25 cellular contexts compared by ENCODE assay signal in the genomic region with DNA sequence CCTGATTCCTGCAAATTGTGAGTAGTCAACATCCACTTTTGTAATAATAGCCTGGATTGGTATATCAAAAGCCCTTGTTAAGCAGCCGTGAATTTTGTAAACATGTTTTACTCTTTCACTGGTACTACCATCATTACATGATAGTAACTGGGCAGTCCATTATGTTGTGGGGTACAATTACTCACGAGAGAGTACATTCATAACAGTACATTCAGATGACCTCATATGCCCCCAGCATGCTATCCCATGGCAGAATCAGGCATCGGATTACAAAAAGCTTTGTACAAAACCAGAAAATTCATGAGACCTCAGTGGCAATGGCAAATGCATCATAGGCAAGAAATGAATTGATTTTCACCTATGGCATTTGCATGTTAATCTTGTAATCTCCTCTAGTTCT.
DNase-seq lines count a peak whose midpoint lies in the region; ATAC-seq and TF ChIP-seq lines count a peak whose summit lies in the region.
"Had no signal": no experiment of that assay in that cellular context is flagged by ENCODE, and none has a peak within 500 bp of the region (broad histone marks: within the 10 kb centered on the region; RNA-seq: fewer than 3 reads in every experiment).

No MANE protein-coding gene starts in this region.

- H3K9me3 Mint-ChIP-seq in Calu3 (ENCODE audit: low read depth, unreplicated experiment) (no peaks in the 10 kb centered on the region), MCF 10A (ENCODE audit: unreplicated experiment) (no peaks in the 10 kb centered on the region)
- H3K9me3 Mint-ChIP-seq: T-helper 1 cell treated with Interleukin-12 subunit alpha and Interleukin-12 subunit beta and Interleukin-4 antibody, amounts not matched to agents 30 μg/mL and 1 μg/mL, for 36 hours had no signal

- peak; percentile 20 for DNase-seq in GM23248
- DNase-seq in M059J (ENCODE audit: low read depth), result peak; percentile 87
- no peak for DNase-seq in RWPE2 (ENCODE audit: low spot score)
- peak; percentile 77 to 85 for DNase-seq in foreskin fibroblast
- no peak for DNase-seq in SK-N-DZ (ENCODE audit: low spot score)
- DNase-seq in Calu3, result no peak
- no peak for DNase-seq in stimulated activated CD4-positive, alpha-beta T cell treated with anti-CD3 and anti-CD28 coated beads, Interleukin-12 subunit alpha, Interleukin-12 subunit beta, amount 100 ng/mL, for 4 hours
- no peak for DNase-seq in MCF 10A (ENCODE audit: unreplicated experiment)
- DNase-seq: activated B cell treated with CpG ODN at 0.5 μM for 24 hours; activated CD8-positive, alpha-beta T cell treated with anti-CD3 and anti-CD28 coated beads, Interleukin-2, amount 10 ng/mL, durations not matched to agents 7 days and 5 days; activated naive CD4-positive, alpha-beta T cell treated with anti-CD3 and anti-CD28 coated beads, Interleukin-2, amount 50 U/mL, for 16 hours; activated T-cell treated with anti-CD3 and anti-CD28 coated beads, Interleukin-2, amount 50 U/mL, for 24 hours; CD8-positive, alpha-beta memory T cell; gastrocnemius medialis; natural killer cell; NCI-H146; NCI-H526 treated with DMSO at 0.1 percent for 48 hours; ovary; PC-3; stimulated activated CD4-positive, alpha-beta T cell treated with anti-CD3 and anti-CD28 coated beads, Interleukin-2, amount 100 ng/mL, for 24 hours; stimulated activated naive CD8-positive, alpha-beta T cell treated with anti-CD3 and anti-CD28 coated beads, Interleukin-15, Interleukin-2, amounts not matched to agents 100 U/mL and 50 U/mL, for 24 hours; transverse colon had no signal

- H3K4me1 Mint-ChIP-seq in Calu3 (ENCODE audit: low read depth, unreplicated experiment) (no peaks in the 10 kb centered on the region), MCF 10A (ENCODE audit: insufficient read depth, unreplicated experiment) (no peaks in the 10 kb centered on the region)
- H3K4me1 Mint-ChIP-seq: activated B cell treated with CpG ODN at 0.5 μM for 24 hours; CD8-positive, alpha-beta memory T cell; natural killer cell had no signal

- H3K4me1 ChIP-seq in GM23248 (ENCODE audit: insufficient read depth) (no peaks in the 10 kb centered on the region), RWPE2 (ENCODE audit: insufficient read depth, poor library complexity, severe bottlenecking) (peaks cover 12% of the 10 kb centered on the region)
- H3K4me1 ChIP-seq: transverse colon had no signal

- ATAC-seq in RWPE2 (ENCODE audit: low read depth), result peak; percentile 72
- ATAC-seq: activated CD8-positive, alpha-beta T cell treated with anti-CD3 and anti-CD28 coated beads, Interleukin-2, amount 10 ng/mL, durations not matched to agents 7 days and 5 days; gastrocnemius medialis; natural killer cell; PC-3; sciatic nerve; stimulated activated naive CD8-positive, alpha-beta T cell treated with anti-CD3 and anti-CD28 coated beads, Interleukin-15, Interleukin-2, amounts not matched to agents 100 U/mL and 50 U/mL, for 24 hours had no signal

- CTCF ChIA-PET in Calu3 (lab: Charles Lee), result no interaction called here
- CTCF ChIA-PET in MCF 10A (lab: Yijun Ruan, JAX), result no interaction called here

- H3K27ac ChIP-seq in GM23248, result no peak overlapping the region
- H3K27ac ChIP-seq in RWPE2 (ENCODE audit: poor library complexity, severe bottlenecking), result no peak overlapping the region
- H3K27ac ChIP-seq: gastrocnemius medialis, ovary, SJCRH30, transverse colon had no signal

- intact Hi-C loops in Calu3 (cut with micrococcal nuclease; ENCODE audit: unreplicated experiment), result no loop called here
- intact Hi-C loops in MCF 10A (cut with micrococcal nuclease), result no loop called here

- POLR2A ChIA-PET in MCF 10A (lab: Yijun Ruan, JAX), result no interaction called here

- BruUV-seq in Calu3 (replicated peaks; lab: Mats Ljungman, UMichigan), result no TSS peak
- BruUV-seq in MCF 10A (replicated peaks; lab: Mats Ljungman, UMichigan), result no TSS peak

- H3K9me2 ChIP-seq in GM23248 (ENCODE audit: insufficient read depth), result no peaks in the 10 kb centered on the region

- H2AFZ ChIP-seq in GM23248, result no peak overlapping the region

- no peak overlapping the region for H3K4me2 ChIP-seq in GM23248 (ENCODE audit: unreplicated experiment)

- no peak overlapping the region for H3K4me3 ChIP-seq in GM23248
- no peak overlapping the region for H3K4me3 ChIP-seq in RWPE2 (ENCODE audit: severe bottlenecking)
- no peak overlapping the region for H3K4me3 ChIP-seq in foreskin fibroblast (ENCODE audit: low read depth in 1 of 2, low read length in 2 of 2)
- H3K4me3 ChIP-seq: gastrocnemius medialis, ovary, SJCRH30, transverse colon had no signal

- H3K9ac ChIP-seq in GM23248, result no peak overlapping the region

- H3K36me3 ChIP-seq in GM23248 (ENCODE audit: low read depth) (no peaks in the 10 kb centered on the region), RWPE2 (ENCODE audit: low read depth) (no peaks in the 10 kb centered on the region)
- H3K36me3 ChIP-seq: gastrocnemius medialis, ovary, SJCRH30, transverse colon had no signal

- H3K36me3 Mint-ChIP-seq in Calu3 (ENCODE audit: insufficient read depth, unreplicated experiment) (no peaks in the 10 kb centered on the region), MCF 10A (ENCODE audit: insufficient read depth, unreplicated experiment) (peaks cover 6% of the 10 kb centered on the region)
- H3K36me3 Mint-ChIP-seq: CD8-positive, alpha-beta memory T cell; natural killer cell had no signal

- WGBS in GM23248 (ENCODE audit: low coverage in 1 of 2, low lambda C conversion rate in 2 of 2, missing lambda C conversion rate in 2 of 2), 2 experiments, result 35 to 40% methylated on average over 3 of the region's 3 CpGs

- H3K27me3 ChIP-seq in GM23248 (replicated peaks; ENCODE audit: insufficient read depth), result no peaks in the 10 kb centered on the region
- no peaks in the 10 kb centered on the region for H3K27me3 ChIP-seq in RWPE2 (ENCODE audit: insufficient read depth, poor library complexity, severe bottlenecking)
- H3K27me3 ChIP-seq: gastrocnemius medialis, ovary, SJCRH30, transverse colon had no signal

- H3K4me3 Mint-ChIP-seq in Calu3 (ENCODE audit: low read depth, unreplicated experiment) (no peak overlapping the region), MCF 10A (ENCODE audit: unreplicated experiment) (no peak overlapping the region)
- H3K4me3 Mint-ChIP-seq: activated B cell treated with CpG ODN at 0.5 μM for 24 hours; activated CD8-positive, alpha-beta T cell treated with anti-CD3 and anti-CD28 coated beads, Interleukin-2, amount 10 ng/mL, durations not matched to agents 7 days and 5 days; activated T-cell treated with anti-CD3 and anti-CD28 coated beads, Interleukin-2, amount 50 U/mL, for 24 hours; CD8-positive, alpha-beta memory T cell; natural killer cell; T-helper 1 cell treated with Interleukin-12 subunit alpha and Interleukin-12 subunit beta and Interleukin-4 antibody, amounts not matched to agents 30 μg/mL and 1 μg/mL, for 36 hours had no signal

- H3K27ac Mint-ChIP-seq in Calu3 (ENCODE audit: unreplicated experiment) (no peak overlapping the region), MCF 10A (ENCODE audit: low read depth, unreplicated experiment) (no peak overlapping the region)
- H3K27ac Mint-ChIP-seq: activated B cell treated with CpG ODN at 0.5 μM for 24 hours; activated CD8-positive, alpha-beta T cell treated with anti-CD3 and anti-CD28 coated beads, Interleukin-2, amount 10 ng/mL, durations not matched to agents 7 days and 5 days; activated T-cell treated with anti-CD3 and anti-CD28 coated beads, Interleukin-2, amount 50 U/mL, for 24 hours; CD8-positive, alpha-beta memory T cell; natural killer cell; T-helper 1 cell treated with Interleukin-12 subunit alpha and Interleukin-12 subunit beta and Interleukin-4 antibody, amounts not matched to agents 30 μg/mL and 1 μg/mL, for 36 hours had no signal

- no peaks in the 10 kb centered on the region for H3K79me2 ChIP-seq in GM23248 (ENCODE audit: insufficient read depth)

- in situ Hi-C loops in GM23248 (cut with MboI), result no loop called here

- no peaks in the 10 kb centered on the region for H3K9me3 ChIP-seq in GM23248 (ENCODE audit: low read depth)
- no peaks in the 10 kb centered on the region for H3K9me3 ChIP-seq in RWPE2 (ENCODE audit: severe bottlenecking)
- H3K9me3 ChIP-seq: SJCRH30 had no signal

- TF ChIP-seq CTCF in RWPE2 (IDR thresholded peaks at IDR 0.05; ENCODE audit: poor library complexity, severe bottlenecking) (no peak), foreskin fibroblast (IDR thresholded peaks at IDR 0.05; ENCODE audit: low read depth, low read length) (no peak), Calu3 (IDR thresholded peaks at IDR 0.05; ENCODE audit: unreplicated experiment) (no peak), MCF 10A (IDR thresholded peaks at IDR 0.05; ENCODE audit: unreplicated experiment) (no peak)

- no peaks in the 10 kb centered on the region for H3F3A ChIP-seq in GM23248 (ENCODE audit: insufficient read depth)

- no peaks in the 10 kb centered on the region for H4K20me1 ChIP-seq in GM23248 (ENCODE audit: insufficient read depth)

- H3K27me3 Mint-ChIP-seq in Calu3 (ENCODE audit: unreplicated experiment) (no peaks in the 10 kb centered on the region), MCF 10A (ENCODE audit: insufficient read depth, unreplicated experiment) (no peaks in the 10 kb centered on the region)
- H3K27me3 Mint-ChIP-seq: activated B cell treated with CpG ODN at 0.5 μM for 24 hours had no signal

Comparison
In these comparisons a context has a peak if more than half of its experiments do, and no peak if none do; other contexts are left out.
1. DNase-seq: peak in GM23248 (single experiment), M059J (single experiment) and foreskin fibroblast (2 of 2); none in RWPE2 (single experiment), SK-N-DZ (single experiment), Calu3 (single experiment), stimulated activated CD4-positive, alpha-beta T cell treated with anti-CD3 and anti-CD28 coated beads, Interleukin-12 subunit alpha, Interleukin-12 subunit beta, amount 100 ng/mL, for 4 hours (single experiment) and MCF 10A (single experiment).